Comparison of ENCODE assay signal across 16 cellular contexts in genomic region chr1:44642255-44642654, GRCh38.
DNase-seq lines count a peak whose midpoint lies in the region; ATAC-seq and TF ChIP-seq lines count a peak whose summit lies in the region.
"Had no signal": no experiment of that assay in that cellular context is flagged by ENCODE, and none has a peak within 500 bp of the region (broad histone marks: within the 10 kb centered on the region; RNA-seq: fewer than 3 reads in every experiment).

No MANE protein-coding gene starts in this region.

- H3K27me3 ChIP-seq in rectal smooth muscle tissue (ENCODE audit: control insufficient read depth, insufficient read depth, low read length) = no peaks in the 10 kb centered on the region
- H3K27me3 ChIP-seq in tibial artery = no peaks in the 10 kb centered on the region
- H3K27me3 ChIP-seq: BLaER1 treated with 17β-estradiol and CSF1 and Interleukin-3, amounts not matched to agents 10 nM and 100 nM had no signal

- DNase-seq in RWPE1 (ENCODE audit: low spot score) (no peak), tibial artery (no peak)
- no peak for DNase-seq in effector memory CD8-positive, alpha-beta T cell
- DNase-seq: amniotic stem cell; left ventricle myocardium superior; naive thymus-derived CD4-positive, alpha-beta T cell; NCI-H187 treated with DMSO at 0.1 percent for 48 hours; SIG-M5 had no signal

- no peak overlapping the region for H3K4me3 Mint-ChIP-seq in effector memory CD8-positive, alpha-beta T cell
- H3K4me3 Mint-ChIP-seq: naive thymus-derived CD4-positive, alpha-beta T cell had no signal

- no peak for TF ChIP-seq CTCF in HEK293 (tag by site-specific recombination; IDR thresholded peaks at IDR 0.05)
- TF ChIP-seq CTCF in RWPE1 (conservative IDR thresholded peaks at IDR 0.05; ENCODE audit: low read depth) = no peak
- TF ChIP-seq CTCF in tibial artery (IDR thresholded peaks at IDR 0.05) = no peak

- H3K9me3 ChIP-seq in HEK293 (ENCODE audit: control insufficient read depth, insufficient read depth, low read depth, low read length) = no peaks in the 10 kb centered on the region
- no peaks in the 10 kb centered on the region for H3K9me3 ChIP-seq in tibial artery
- H3K9me3 ChIP-seq: BLaER1 treated with 17β-estradiol and CSF1 and Interleukin-3, amounts not matched to agents 10 nM and 100 nM; thoracic aorta had no signal

- peak overlapping the region; percentile 26 to 32 for H3K27ac Mint-ChIP-seq in effector memory CD8-positive, alpha-beta T cell

- H3K36me3 ChIP-seq in HEK293 (ENCODE audit: control insufficient read depth in 2 of 2, insufficient read depth in 1 of 2, low read length in 2 of 2) = peaks cover 0 to 100% of the 10 kb centered on the region in 2 experiments; a peak in 1 of 3 replicates
- peaks cover 31% of the 10 kb centered on the region for H3K36me3 ChIP-seq in rectal smooth muscle tissue (ENCODE audit: control insufficient read depth, insufficient read depth, low read length)
- peaks cover 52 to 99% (median 97%) of the 10 kb centered on the region in 3 donors for H3K36me3 ChIP-seq in tibial artery

- H3K27ac ChIP-seq in HEK293 (ENCODE audit: extremely low read depth, low read depth, low read length) (no peak overlapping the region), RWPE1 (peak overlapping the region; percentile 9), rectal smooth muscle tissue (ENCODE audit: low read depth, low read length) (peak overlapping the region; percentile 96), tibial artery (no peak overlapping the region)
- H3K27ac ChIP-seq: BLaER1 treated with 17β-estradiol and CSF1 and Interleukin-3, amounts not matched to agents 10 nM and 100 nM had no signal

- POLR2A ChIA-PET in HEK293 (lab: Yijun Ruan, JAX) (interaction anchor here (1.2 to 3.3 kb wide), 3 partner anchors 8 to 11 kb away, joined by 4 to 22 read pairs (median 12); no protein-coding TSS in a partner anchor), RWPE1 (lab: Yijun Ruan, JAX; ENCODE audit: low non-redundant PET) (interaction anchor here (0.8 to 1.7 kb wide), 2 partner anchors 10 to 44 kb away, joined by 5 to 9 read pairs; no protein-coding TSS in a partner anchor)

- H3K4me3 ChIP-seq in HEK293 (ENCODE audit: low read depth, low read length) = no peak overlapping the region
- peak overlapping the region; percentile 15 for H3K4me3 ChIP-seq in rectal smooth muscle tissue (ENCODE audit: low read length)
- H3K4me3 ChIP-seq in tibial artery = no peak overlapping the region
- H3K4me3 ChIP-seq: BLaER1 treated with 17β-estradiol and CSF1 and Interleukin-3, amounts not matched to agents 10 nM and 100 nM; thoracic aorta had no signal

- CTCF ChIA-PET in HEK293 (lab: Yijun Ruan, JAX) (interaction anchor here (2.7 kb wide), 1 partner anchor 10 kb away, joined by 22 read pairs; no protein-coding TSS in a partner anchor), RWPE1 (lab: Yijun Ruan, JAX) (interaction anchor here (0.6 to 3.1 kb wide), 4 partner anchors 11 to 600 kb away, joined by 3 to 15 read pairs (median 4); no protein-coding TSS in a partner anchor)

- peaks cover 59% of the 10 kb centered on the region for H3K36me3 Mint-ChIP-seq in effector memory CD8-positive, alpha-beta T cell (ENCODE audit: insufficient read depth)

- peaks cover 23 to 26% of the 10 kb centered on the region in 2 donors for H3K4me1 Mint-ChIP-seq in effector memory CD8-positive, alpha-beta T cell (ENCODE audit: low read depth in 2 of 2)

- H3K4me1 ChIP-seq in HEK293 (ENCODE audit: control insufficient read depth, insufficient read depth, low read length) (no peaks in the 10 kb centered on the region), rectal smooth muscle tissue (ENCODE audit: control insufficient read depth, insufficient read depth, low read length) (peaks cover 72% of the 10 kb centered on the region), tibial artery (peaks cover 0 to 27% (median 3%) of the 10 kb centered on the region in 4 donors)
- H3K4me1 ChIP-seq: BLaER1 treated with 17β-estradiol and CSF1 and Interleukin-3, amounts not matched to agents 10 nM and 100 nM had no signal

- intact Hi-C loops in tibial artery (cut with DNase I; ENCODE audit: low total_unique reads) = no loop called here

- H3K9me3 Mint-ChIP-seq in effector memory CD8-positive, alpha-beta T cell = no peaks in the 10 kb centered on the region

- no peak overlapping the region for H3K9ac ChIP-seq in rectal smooth muscle tissue (ENCODE audit: low read length)

- no peaks in the 10 kb centered on the region for H3K27me3 Mint-ChIP-seq in effector memory CD8-positive, alpha-beta T cell
- H3K27me3 Mint-ChIP-seq: naive thymus-derived CD4-positive, alpha-beta T cell had no signal

- ATAC-seq in effector memory CD8-positive, alpha-beta T cell (replicated peaks) = no peak
- ATAC-seq in GM21825 (IDR thresholded peaks at IDR 0.05; ENCODE audit: unreplicated experiment) (no peak), GM21723 (IDR thresholded peaks at IDR 0.05; ENCODE audit: unreplicated experiment) (no peak)
- ATAC-seq: activated CD4-positive, CD25-positive, alpha-beta regulatory T cell treated with anti-CD3 and anti-CD28 coated beads, Interleukin-2, amount 50 U/mL, for 24 hours; HCT116; left ventricle myocardium superior; naive thymus-derived CD4-positive, alpha-beta T cell had no signal

TF ChIP-seq in HEK293, 187 proteins besides CTCF, POLR2A, EP300 and RAD21:
- TF ChIP-seq PBX3 (CRISPR knock-in tag; IDR thresholded peaks at IDR 0.05) (no peak), ZNF449 (tag by site-specific recombination; IDR thresholded peaks at IDR 0.05) (peak; percentile 66; the same call in 1 of the 2 replicates)

Comparison
In these comparisons a context has a peak if more than half of its experiments do, and no peak if none do; other contexts are left out.
1. H3K27ac ChIP-seq: peak in RWPE1 (single experiment) and rectal smooth muscle tissue (single experiment); none in HEK293 (single experiment) and tibial artery (0 of 2).